12 cellular contexts compared by ENCODE assay signal in genomic region chr11:47532597-47533213, GRCh38. TPM values are rescaled to one million over a fixed set of nuclear protein-coding genes. Genes with fewer than 3 reads are reported as not detected.
A peak's percentile ranks its signal among the peaks of the same experiment; 100 is the strongest.
DNase-seq lines count a peak whose midpoint lies in the region; ATAC-seq, FAIRE-seq and TF ChIP-seq lines count a peak whose summit lies in the region.
"Had no signal": no experiment of that assay in that cellular context is flagged by ENCODE, and none has a peak within 500 bp of the region (broad histone marks: within the 10 kb centered on the region; RNA-seq: fewer than 3 reads in every experiment).

No MANE protein-coding gene starts in this region.

- in situ Hi-C loops in brain microvascular endothelial cell (cut with HindIII; ENCODE audit: low pct_ligation_motif_present, low sequenced_read_pairs) = no loop called here

- H3K36me3 Mint-ChIP-seq in naive B cell = no peaks in the 10 kb centered on the region

- no peak overlapping the region for H3K9ac ChIP-seq in HCT116 (ENCODE audit: low read length)

- H3K27me3 ChIP-seq in A673 (replicated peaks; ENCODE audit: insufficient read depth, low read depth, low read length, poor library complexity) = no peaks in the 10 kb centered on the region
- H3K27me3 ChIP-seq in HCT116 (ENCODE audit: insufficient read depth, low read length) = no peaks in the 10 kb centered on the region
- no peaks in the 10 kb centered on the region for H3K27me3 ChIP-seq in brain microvascular endothelial cell (replicated peaks)
- H3K27me3 ChIP-seq in small intestine (ENCODE audit: control insufficient read depth in 2 of 2, insufficient read depth in 2 of 2, low read length in 2 of 2) = no peaks in the 10 kb centered on the region

- H3K27ac Mint-ChIP-seq in naive B cell = peak overlapping the region in 4 of 6 donors; percentile 9 to 62 (median 35)

- H3K4me2 ChIP-seq in HCT116 (ENCODE audit: low read length) = no peak overlapping the region

- H3K27me3 Mint-ChIP-seq in naive B cell = no peaks in the 10 kb centered on the region

- TF ChIP-seq RAD21 in HCT116 (IDR thresholded peaks at IDR 0.05; ENCODE audit: low read depth) = no peak

- no peaks in the 10 kb centered on the region for H3K9me3 Mint-ChIP-seq in naive B cell

- DNase-seq in A673 (ENCODE audit: low spot score) = peak; percentile 69
- no peak for DNase-seq in HCT116 (ENCODE audit: low read depth, low spot score)
- DNase-seq in brain microvascular endothelial cell = no peak
- no peak for DNase-seq in naive B cell
- DNase-seq in epidermal melanocyte (ENCODE audit: insufficient read length, low spot score) = no peak
- DNase-seq in kidney glomerular epithelial cell (lab: John Stamatoyannopoulos, UW) = no peak
- DNase-seq in NOMO-1 treated with DMSO at 0.1 percent for 48 hours (lab: John Stamatoyannopoulos, UW; ENCODE audit: unreplicated experiment) = no peak
- DNase-seq in small intestine = no peak
- DNase-seq: activated naive CD4-positive, alpha-beta T cell treated with Interleukin-2 at 50 U/mL for 16 hours; NCI-H510A had no signal

- H2AFZ ChIP-seq in HCT116 (ENCODE audit: low read depth, low read length, poor library complexity, severe bottlenecking) = no peak overlapping the region

- intact Hi-C loops in A673 (cut with micrococcal nuclease; ENCODE audit: unreplicated experiment) = no loop called here
- intact Hi-C loops in HCT116 (cut with micrococcal nuclease) = no loop called here

- ATAC-seq in HCT116 (no peak), naive B cell (ENCODE audit: low read depth in 2 of 2) (no peak)

- H4K20me1 ChIP-seq in HCT116 (ENCODE audit: insufficient read depth) = peaks cover 19% of the 10 kb centered on the region; the same call in 1 of the 2 replicates

- H3K79me2 ChIP-seq in HCT116 (ENCODE audit: insufficient read depth, low read length) = peaks cover 100% of the 10 kb centered on the region

- CTCF ChIA-PET in A673 (lab: Charles Lee) = interaction anchor here (0.6 to 0.7 kb wide), 2 partner anchors 19 to 78 kb away, joined by 3 read pairs; no protein-coding TSS in a partner anchor
- CTCF ChIA-PET in HCT116 (lab: Charles Lee) = interaction anchor here (0.7 kb wide), 1 partner anchor 21 kb away, joined by 3 read pairs; no protein-coding TSS in a partner anchor

- POLR2A ChIA-PET in A673 (lab: Charles Lee; ENCODE audit: low non-redundant PET) (no interaction called here), HCT116 (lab: Charles Lee) (no interaction called here)

- TF ChIP-seq CTCF in A673 (conservative IDR thresholded peaks at IDR 0.05; ENCODE audit: low read depth, low read length) (no peak), HCT116 (IDR thresholded peaks at IDR 0.05 in 2 of 3, conservative IDR thresholded peaks at IDR 0.05 in 1 of 3; ENCODE audit: borderline replicate concordance in 1 of 3, insufficient read depth in 1 of 3, low read depth in 2 of 3, low read length in 2 of 3) (no peak), brain microvascular endothelial cell (IDR thresholded peaks at IDR 0.05; ENCODE audit: low read depth, low read length, missing control alignments) (no peak)

- no peak overlapping the region for H3K4me3 ChIP-seq in A673 (ENCODE audit: low read depth, low read length, poor library complexity, severe bottlenecking)
- no peak overlapping the region for H3K4me3 ChIP-seq in HCT116 (replicated peaks in 1 of 2; ENCODE audit: low read depth in 1 of 2, low read length in 2 of 2)
- H3K4me3 ChIP-seq in brain microvascular endothelial cell (ENCODE audit: low read depth, low read length) = no peak overlapping the region
- H3K4me3 ChIP-seq in small intestine (ENCODE audit: low read depth in 1 of 2, low read length in 2 of 2) = no peak overlapping the region

- 91 to 94% (median 93%) methylated on average over 2 of the region's 2 CpGs for WGBS in small intestine, 3 donors

- H3K4me1 Mint-ChIP-seq in naive B cell = peaks cover 23 to 53% (median 34%) of the 10 kb centered on the region in 3 donors

- no peak for TF ChIP-seq POLR2A in HCT116 (IDR thresholded peaks at IDR 0.05; ENCODE audit: borderline replicate concordance, extremely low read depth, insufficient read depth, insufficient read length)

- H3K4me1 ChIP-seq in A673 (ENCODE audit: insufficient read depth, low read length, poor library complexity, severe bottlenecking) (peaks cover 47% of the 10 kb centered on the region), HCT116 (ENCODE audit: control insufficient read depth in 1 of 2, insufficient read depth in 2 of 2, low read length in 2 of 2) (peaks cover 0 to 3% of the 10 kb centered on the region in 2 experiments; a peak in 1 of 4 replicates), small intestine (ENCODE audit: control insufficient read depth in 2 of 2, insufficient read depth in 1 of 2, low read depth in 1 of 2, low read length in 1 of 2) (no peaks in the 10 kb centered on the region)

- no TSS peak for BruUV-seq in A673 (replicated peaks; lab: Mats Ljungman, UMichigan)
- BruUV-seq in HCT116 (replicated peaks; lab: Mats Ljungman, UMichigan) = TSS peak; percentile 9

- H3K9me3 ChIP-seq in A673 (ENCODE audit: low read depth, low read length, poor library complexity, severe bottlenecking) = no peaks in the 10 kb centered on the region
- H3K9me3 ChIP-seq in HCT116 (ENCODE audit: control insufficient read depth in 1 of 2, insufficient read depth in 1 of 2, low read depth in 1 of 2, low read length in 2 of 2) = no peaks in the 10 kb centered on the region
- no peaks in the 10 kb centered on the region for H3K9me3 ChIP-seq in small intestine (ENCODE audit: control insufficient read depth, low read depth)

- peak overlapping the region in 2 of 8 donors; percentile 10 to 41 for H3K4me3 Mint-ChIP-seq in naive B cell

- no peaks in the 10 kb centered on the region for H3K36me3 ChIP-seq in A673 (ENCODE audit: insufficient read depth, low read length, poor library complexity, severe bottlenecking)
- no peaks in the 10 kb centered on the region; a peak in 1 of 4 replicates for H3K36me3 ChIP-seq in HCT116 (ENCODE audit: control insufficient read depth in 1 of 2, insufficient read depth in 2 of 2, low read length in 2 of 2)
- H3K36me3 ChIP-seq in brain microvascular endothelial cell (replicated peaks) = peaks cover 3% of the 10 kb centered on the region
- H3K36me3 ChIP-seq in small intestine (ENCODE audit: control insufficient read depth in 2 of 2, insufficient read depth in 2 of 2, low read length in 2 of 2) = no peaks in the 10 kb centered on the region

- RAD21 ChIA-PET in HCT116 (lab: Charles Lee; ENCODE audit: low non-redundant PET in 1 of 2, low total read pairs in 2 of 2, uncharacterized antibody in 2 of 2, unreplicated experiment in 2 of 2) = no interaction called here

- no peak for FAIRE-seq in small intestine (lab: Jason Lieb, UNC)
- FAIRE-seq: endometrium had no signal

- no peak overlapping the region for H3K27ac ChIP-seq in A673 (ENCODE audit: low read depth, low read length, poor library complexity, severe bottlenecking)
- no peak overlapping the region for H3K27ac ChIP-seq in HCT116 (ENCODE audit: low read depth, low read length)
- peak overlapping the region; percentile 27 for H3K27ac ChIP-seq in brain microvascular endothelial cell
- H3K27ac ChIP-seq in small intestine (ENCODE audit: low read depth in 1 of 2, low read length in 1 of 2) = no peak overlapping the region

- H3K9me2 ChIP-seq in HCT116 (ENCODE audit: insufficient read depth) = no peaks in the 10 kb centered on the region

TF ChIP-seq in HCT116, 20 proteins besides CTCF, POLR2A, EP300 and RAD21:
- TF ChIP-seq ELF1 (IDR thresholded peaks at IDR 0.05; ENCODE audit: borderline replicate concordance, low read depth) (no peak), SRF (IDR thresholded peaks at IDR 0.05; ENCODE audit: low read depth) (no peak), ATF3 (IDR thresholded peaks at IDR 0.05) (no peak), CEBPB (IDR thresholded peaks at IDR 0.05; ENCODE audit: low read depth) (no peak), CBX3 (IDR thresholded peaks at IDR 0.05; ENCODE audit: low read depth) (no peak), MAX (IDR thresholded peaks at IDR 0.05) (no peak), SP1 (IDR thresholded peaks at IDR 0.05; ENCODE audit: low read depth) (no peak)

RNA-seq across cellular contexts. Expression of gene CELF1, which starts 20.2 kb away (rescaled TPM):
- total RNA-seq in A673 (2021) (246 and 257 TPM in 2 replicates), HCT116 (2021; ENCODE audit: unreplicated experiment) (133 TPM)
- polyA plus RNA-seq in HCT116 (2012) = 42.0 and 44.7 TPM in 2 replicates
- polyA plus RNA-seq in naive B cell (ENCODE audit: low read depth in 6 of 6) (10 to 100 TPM; 61.5 to 96.8 (median 69.0) TPM), small intestine (10 to 100 TPM; 16.5 to 32.1 (median 21.9) TPM)

RNA-seq across cellular contexts. Expression of gene PTPMT1, which starts 32.7 kb away (rescaled TPM):
- total RNA-seq in A673 (2021) (68.1 and 74.3 TPM in 2 replicates), HCT116 (2021; ENCODE audit: unreplicated experiment) (71.6 TPM)
- 91.8 and 95.0 TPM in 2 replicates for polyA plus RNA-seq in HCT116 (2012)
- polyA plus RNA-seq in naive B cell (ENCODE audit: low read depth in 6 of 6) (100 to 1,000 TPM in 1 of 6 donors, 10 to 100 TPM in 5; 69.3 to 133 (median 81.2) TPM), small intestine (10 to 100 TPM; 31.3 to 60.1 (median 34.6) TPM)

RNA-seq across cellular contexts. Expression of gene KBTBD4, which starts 46.1 kb away (rescaled TPM):
- total RNA-seq in A673 (2021) = 42.8 and 44.0 TPM in 2 replicates
- total RNA-seq in HCT116 (2021; ENCODE audit: unreplicated experiment) = 13.2 TPM
- 15.0 and 16.0 TPM in 2 replicates for polyA plus RNA-seq in HCT116 (2012)
- 10 to 100 TPM; 32.5 to 71.8 (median 46.1) TPM for polyA plus RNA-seq in naive B cell (ENCODE audit: low read depth in 6 of 6)
- polyA plus RNA-seq in small intestine = 10 to 100 TPM in 2 of 3 donors, 1 to 10 TPM in 1; 9.8 to 13.7 (median 10.5) TPM

RNA-seq across cellular contexts. Expression of gene NDUFS3, which starts 46.2 kb away (rescaled TPM):
- total RNA-seq in A673 (2021) (412 and 444 TPM in 2 replicates), HCT116 (2021; ENCODE audit: unreplicated experiment) (134 TPM)
- 96.8 and 125 TPM in 2 replicates for polyA plus RNA-seq in HCT116 (2012)
- polyA plus RNA-seq in naive B cell (ENCODE audit: low read depth in 6 of 6) (100 to 1,000 TPM in 3 of 6 donors, 10 to 100 TPM in 3; 83.1 to 113 (median 99.6) TPM), small intestine (100 to 1,000 TPM; 258 to 438 (median 269) TPM)

RNA-seq across cellular contexts. Expression of gene FAM180B, which starts 53.8 kb away (rescaled TPM):
- 0.28 and 0.62 TPM in 2 replicates for total RNA-seq in A673 (2021)
- total RNA-seq in HCT116 (2021; ENCODE audit: unreplicated experiment) = not detected
- not detected in 2 replicates for polyA plus RNA-seq in HCT116 (2012)
- polyA plus RNA-seq in naive B cell (ENCODE audit: low read depth in 6 of 6) = not detected
- polyA plus RNA-seq in small intestine = under 1 TPM in 1 of 3 donors, not detected in 2; 0.15 TPM
- polyA plus RNA-seq: BJ had no signal
